5 cellular contexts compared by ENCODE assay signal in genomic region chr5:160893180-160893964, GRCh38. TPM values are rescaled to one million over a fixed set of nuclear protein-coding genes. Genes with fewer than 3 reads are reported as not detected.
"Had no signal": no experiment of that assay in that cellular context is flagged by ENCODE, and none has a peak within 500 bp of the region (broad histone marks: within the 10 kb centered on the region; RNA-seq: fewer than 3 reads in every experiment).

No MANE protein-coding gene starts in this region.

RNA-seq across cellular contexts. Expression of gene ATP10B, which starts 41.4 kb away (rescaled TPM):
- total RNA-seq: kidney epithelial cell, left ventricle myocardium superior, lower lobe of right lung, mesothelial cell of epicardium, myocyte had no signal
